In the genomic region with DNA sequence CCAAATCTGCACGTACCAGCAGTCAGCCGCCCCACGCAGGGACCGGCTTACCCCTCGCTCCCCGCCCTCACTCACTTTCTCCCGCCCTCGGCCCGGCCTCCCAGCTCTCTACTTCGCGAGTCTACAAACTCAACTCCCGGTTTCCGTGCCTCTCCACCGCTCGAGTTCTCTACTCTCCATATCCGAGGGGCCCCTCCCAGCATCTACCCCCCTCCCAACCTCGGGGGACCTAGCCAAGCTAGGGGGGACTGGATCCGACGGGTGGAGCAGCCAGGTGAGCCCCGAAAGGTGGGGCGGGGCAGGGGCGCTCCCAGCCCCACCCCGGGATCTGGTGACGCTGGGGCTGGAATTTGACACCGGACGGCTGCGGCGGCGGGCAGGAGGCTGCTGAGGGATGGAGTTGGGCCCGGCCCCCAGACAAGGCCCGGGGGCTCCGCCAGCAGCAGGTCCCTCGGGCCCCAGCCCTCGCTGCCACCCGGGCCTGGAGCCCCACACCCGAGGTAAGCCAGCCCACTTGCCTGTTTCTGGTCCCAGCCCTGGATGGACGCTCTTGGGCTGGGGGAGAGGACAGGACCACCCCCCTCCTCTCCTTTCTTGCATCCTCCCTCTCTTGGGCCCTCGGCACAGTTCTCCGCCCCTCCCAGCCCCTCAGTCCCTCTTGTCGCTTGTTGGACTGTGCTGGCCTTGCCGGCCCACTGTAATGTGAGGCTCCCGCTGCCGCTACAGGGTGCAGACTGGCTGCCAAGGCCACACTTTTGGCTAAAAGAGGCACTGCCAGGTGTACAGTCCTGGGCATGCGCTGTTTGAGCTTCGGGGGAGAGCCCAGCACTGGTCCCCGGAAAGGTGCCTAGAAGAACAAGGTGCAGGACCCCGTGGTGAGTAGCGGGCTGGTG, we compare ENCODE assay signal across 2 cellular contexts.
TF ChIP-seq lines count a peak whose summit lies in the region.

A gene with protein sequence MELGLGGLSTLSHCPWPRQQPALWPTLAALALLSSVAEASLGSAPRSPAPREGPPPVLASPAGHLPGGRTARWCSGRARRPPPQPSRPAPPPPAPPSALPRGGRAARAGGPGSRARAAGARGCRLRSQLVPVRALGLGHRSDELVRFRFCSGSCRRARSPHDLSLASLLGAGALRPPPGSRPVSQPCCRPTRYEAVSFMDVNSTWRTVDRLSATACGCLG (plus strand): TSS at position 416 of the 893 bp plus-strand sequence. CDS start 1,856 bp downstream, outside the sequence.

TF ChIP-seq in HCT116, 20 proteins besides CTCF, POLR2A, EP300 and RAD21 (continued from another document):
- no peak for TF ChIP-seq ZNF274 (IDR thresholded peaks at IDR 0.05; ENCODE audit: low read depth, low read length)

TF ChIP-seq in HEK293T, 16 proteins besides CTCF, POLR2A, EP300 and RAD21 (continued from another document):
- TF ChIP-seq HDGF (IDR thresholded peaks at IDR 0.05; ENCODE audit: borderline replicate concordance) = no peak; the same call in 1 of the 2 replicates
- TF ChIP-seq NFRKB (IDR thresholded peaks at IDR 0.05) = no peak
- TF ChIP-seq L3MBTL2 (conservative IDR thresholded peaks at IDR 0.05) = no peak
TF ChIP-seq in HEK293T: peak in this region for 0.
